In genomic region chr4:130257271-130257670, GRCh38 we compare ENCODE assay signal across 18 cellular contexts.
DNase-seq lines count a peak whose midpoint lies in the region; ATAC-seq and TF ChIP-seq lines count a peak whose summit lies in the region.
"Had no signal": no experiment of that assay in that cellular context is flagged by ENCODE, and none has a peak within 500 bp of the region (broad histone marks: within the 10 kb centered on the region; RNA-seq: fewer than 3 reads in every experiment).

No MANE protein-coding gene starts in this region.

- DNase-seq in AG10803 (ENCODE audit: low read depth) = peak; percentile 34
- DNase-seq in LHCN-M2 (ENCODE audit: low read depth) = peak; percentile 4
- peak; percentile 46 for DNase-seq in choroid plexus epithelial cell (ENCODE audit: low read depth)
- DNase-seq in kidney tubule cell (ENCODE audit: low spot score) = peak; percentile 58
- DNase-seq in activated effector memory CD4-positive, alpha-beta T cell treated with Interleukin-2 at 50 U/mL for 16 hours = no peak
- no peak for DNase-seq in NCI-H1417 (lab: John Stamatoyannopoulos, UW)
- DNase-seq: DMS79 treated with DMSO at 0.1 percent for 48 hours; erythroblast; H9; immature natural killer cell; NCI-H446 treated with DMSO at 0.1 percent for 48 hours; psoas muscle; stimulated activated naive CD4-positive, alpha-beta T cell treated with Interleukin-2 at 50 U/mL for 16 hours; T-helper 2 cell had no signal

- H3K4me3 ChIP-seq in AG10803 (ENCODE audit: low read length) (no peak overlapping the region), choroid plexus epithelial cell (ENCODE audit: low read depth, low read length) (no peak overlapping the region)
- H3K4me3 ChIP-seq: BLaER1, PC-9, psoas muscle had no signal

- TF ChIP-seq CTCF in AG10803 (conservative IDR thresholded peaks at IDR 0.05; ENCODE audit: low read length) (no peak), choroid plexus epithelial cell (conservative IDR thresholded peaks at IDR 0.05; ENCODE audit: low read depth, low read length) (no peak)

- no peak for ATAC-seq in GM21825 (IDR thresholded peaks at IDR 0.05; ENCODE audit: unreplicated experiment)
- no peak for ATAC-seq in GM18867 (IDR thresholded peaks at IDR 0.05; ENCODE audit: unreplicated experiment)
- ATAC-seq: psoas muscle had no signal

Comparison
In these comparisons a context has a peak if more than half of its experiments do, and no peak if none do; other contexts are left out.
1. DNase-seq: peak in AG10803 (single experiment), LHCN-M2 (single experiment), choroid plexus epithelial cell (single experiment) and kidney tubule cell (single experiment); none in activated effector memory CD4-positive, alpha-beta T cell treated with Interleukin-2 at 50 U/mL for 16 hours (single experiment) and NCI-H1417 (0 of 3).